Comparison of ENCODE assay signal across 8 cellular contexts in genomic region chr1:248857201-248857600, GRCh38. TPM values are rescaled to one million over a fixed set of nuclear protein-coding genes. Genes with fewer than 3 reads are reported as not detected.
DNase-seq lines count a peak whose midpoint lies in the region; ATAC-seq, FAIRE-seq and TF ChIP-seq lines count a peak whose summit lies in the region.

No MANE protein-coding gene starts in this region.

- H3K9me3 ChIP-seq in BLaER1 treated with 17β-estradiol and CSF1 and Interleukin-3, amounts not matched to agents 10 nM and 100 nM (replicated peaks in 1 of 11): no peaks in the 10 kb centered on the region
- H3K9me3 ChIP-seq in HUES6 (ENCODE audit: control insufficient read depth, insufficient read depth, low read depth, low read length) (no peaks in the 10 kb centered on the region), astrocyte (ENCODE audit: insufficient read depth, low read depth, low read length) (no peaks in the 10 kb centered on the region), muscle layer of duodenum (ENCODE audit: control insufficient read depth in 1 of 2, low read length in 2 of 2) (no peaks in the 10 kb centered on the region)

- H3K79me2 ChIP-seq in astrocyte (ENCODE audit: insufficient read depth, low read length): peaks cover 14% of the 10 kb centered on the region

- peaks cover 10% of the 10 kb centered on the region for H3K4me1 Mint-ChIP-seq in astrocyte (ENCODE audit: low read depth, unreplicated experiment)

- H3K27me3 Mint-ChIP-seq in astrocyte (ENCODE audit: low read depth, unreplicated experiment): no peaks in the 10 kb centered on the region

- no peak for TF ChIP-seq CTCF in astrocyte (IDR thresholded peaks at IDR 0.05; ENCODE audit: insufficient read depth, low read depth, low read length)

- peak overlapping the region; percentile 88 for H3K4me3 Mint-ChIP-seq in astrocyte (ENCODE audit: unreplicated experiment)

- no peak for DNase-seq in astrocyte (ENCODE audit: low read depth)
- no peak for DNase-seq in stimulated activated CD4-positive, alpha-beta T cell treated with anti-CD3 and anti-CD28 coated beads, Interleukin-2, amount 100 ng/mL, for 24 hours
- DNase-seq in NAMALWA (ENCODE audit: low spot score): no peak

- ATAC-seq in GM21717 (IDR thresholded peaks at IDR 0.05; ENCODE audit: unreplicated experiment) (no peak), GM18519 (IDR thresholded peaks at IDR 0.05; ENCODE audit: low FRiP score, unreplicated experiment) (no peak)

- peak overlapping the region; percentile 56 to 77 (median 67) for H3K4me3 ChIP-seq in BLaER1 treated with 17β-estradiol and CSF1 and Interleukin-3, amounts not matched to agents 10 nM and 100 nM
- H3K4me3 ChIP-seq in HUES6 (ENCODE audit: low read depth, low read length) (peak overlapping the region; percentile 98), astrocyte (ENCODE audit: insufficient read depth, low read depth, low read length) (peak overlapping the region; percentile 55), muscle layer of duodenum (ENCODE audit: low read depth in 1 of 2, low read length in 2 of 2) (no peak overlapping the region)

- H3K4me2 ChIP-seq in BLaER1 treated with 17β-estradiol and CSF1 and Interleukin-3, amounts not matched to agents 10 nM and 100 nM: peak overlapping the region; percentile 91 to 100 (median 98)
- H3K4me2 ChIP-seq in astrocyte (ENCODE audit: low read length): peak overlapping the region; percentile 91

- FAIRE-seq in astrocyte (lab: Jason Lieb, UNC): no peak

- H4K20me1 ChIP-seq in BLaER1 treated with 17β-estradiol and CSF1 and Interleukin-3, amounts not matched to agents 10 nM and 100 nM: peaks cover 0 to 14% (median 0%) of the 10 kb centered on the region in 11 experiments; a peak in 2 of 22 replicates
- H4K20me1 ChIP-seq in astrocyte (ENCODE audit: insufficient read depth, low read length): peaks cover 12% of the 10 kb centered on the region

- peaks cover 13% of the 10 kb centered on the region for H3K36me3 Mint-ChIP-seq in astrocyte (ENCODE audit: low read depth, unreplicated experiment)

- no peak overlapping the region for H3K27ac Mint-ChIP-seq in astrocyte (ENCODE audit: unreplicated experiment)

- peaks cover 27 to 41% (median 34%) of the 10 kb centered on the region in 11 experiments for H3K36me3 ChIP-seq in BLaER1 treated with 17β-estradiol and CSF1 and Interleukin-3, amounts not matched to agents 10 nM and 100 nM
- H3K36me3 ChIP-seq in HUES6 (ENCODE audit: control insufficient read depth, insufficient read depth, low read length) (peaks cover 36% of the 10 kb centered on the region), astrocyte (ENCODE audit: insufficient read depth, low read length) (no peaks in the 10 kb centered on the region), muscle layer of duodenum (ENCODE audit: control insufficient read depth in 1 of 2, insufficient read depth in 2 of 2, low read length in 2 of 2) (peaks cover 5 to 16% of the 10 kb centered on the region in 2 donors)

- H3K9me3 Mint-ChIP-seq in astrocyte (ENCODE audit: unreplicated experiment): no peaks in the 10 kb centered on the region

- H3K9ac ChIP-seq in BLaER1 treated with 17β-estradiol and CSF1 and Interleukin-3, amounts not matched to agents 10 nM and 100 nM: peak overlapping the region; percentile 76 to 88 (median 83)
- H3K9ac ChIP-seq in HUES6 (ENCODE audit: low read length) (peak overlapping the region; percentile 85), astrocyte (ENCODE audit: low read length) (peak overlapping the region; percentile 80)

- H3K4me1 ChIP-seq in BLaER1 treated with 17β-estradiol and CSF1 and Interleukin-3, amounts not matched to agents 10 nM and 100 nM: peaks cover 36 to 63% (median 49%) of the 10 kb centered on the region in 10 experiments
- H3K4me1 ChIP-seq in HUES6 (ENCODE audit: control insufficient read depth, insufficient read depth, low read length) (peaks cover 20% of the 10 kb centered on the region), astrocyte (ENCODE audit: insufficient read depth, low read length) (peaks cover 16% of the 10 kb centered on the region), muscle layer of duodenum (ENCODE audit: control insufficient read depth in 1 of 2, insufficient read depth in 2 of 2, low read length in 2 of 2) (peaks cover 8 to 9% of the 10 kb centered on the region in 2 donors)

- no peak overlapping the region for H2AFZ ChIP-seq in astrocyte (ENCODE audit: low read depth, low read length)

- H3K27ac ChIP-seq in BLaER1 treated with 17β-estradiol and CSF1 and Interleukin-3, amounts not matched to agents 10 nM and 100 nM: peak overlapping the region in 9 of 11 experiments; percentile 71 to 90 (median 84); a peak in 15 of 22 replicates
- H3K27ac ChIP-seq in HUES6 (ENCODE audit: low read depth, low read length) (no peak overlapping the region), astrocyte (ENCODE audit: low read depth, low read length) (no peak overlapping the region), muscle layer of duodenum (ENCODE audit: low read length) (peak overlapping the region; percentile 30)

- H3K27me3 ChIP-seq in BLaER1 treated with 17β-estradiol and CSF1 and Interleukin-3, amounts not matched to agents 10 nM and 100 nM: no peaks in the 10 kb centered on the region
- H3K27me3 ChIP-seq in HUES6 (ENCODE audit: control insufficient read depth, insufficient read depth, low read length): peaks cover 13% of the 10 kb centered on the region
- H3K27me3 ChIP-seq in astrocyte (ENCODE audit: insufficient read depth, low read length): no peaks in the 10 kb centered on the region
- no peaks in the 10 kb centered on the region for H3K27me3 ChIP-seq in muscle layer of duodenum (ENCODE audit: low read depth, low read length)

RNA-seq across cellular contexts. Expression of gene ZNF692, which starts 1.7 kb away (rescaled TPM):
- total RNA-seq in astrocyte: 39.0 and 41.4 TPM in 2 replicates

RNA-seq across cellular contexts. Expression of gene ZNF672, which starts 19.2 kb away (rescaled TPM):
- 16.2 and 20.6 TPM in 2 replicates for total RNA-seq in astrocyte

RNA-seq across cellular contexts. Expression of gene SH3BP5L, which starts 31.5 kb away (rescaled TPM):
- total RNA-seq in astrocyte: 34.9 and 37.7 TPM in 2 replicates

RNA-seq across cellular contexts. Expression of gene PGBD2, which starts 48.8 kb away (rescaled TPM):
- 6.2 and 7.6 TPM in 2 replicates for total RNA-seq in astrocyte

Comparison
In these comparisons a context has a peak if more than half of its experiments do, and no peak if none do; other contexts are left out.
1. H3K27ac ChIP-seq: peak in BLaER1 treated with 17β-estradiol and CSF1 and Interleukin-3, amounts not matched to agents 10 nM and 100 nM (9 of 11) and muscle layer of duodenum (single experiment); none in HUES6 (single experiment) and astrocyte (single experiment).
2. H3K4me3 ChIP-seq: peak in BLaER1 treated with 17β-estradiol and CSF1 and Interleukin-3, amounts not matched to agents 10 nM and 100 nM (10 of 10), HUES6 (single experiment) and astrocyte (single experiment); none in muscle layer of duodenum (0 of 2).
3. Peak in every context shown above with its lines, with median percentiles within 50 percentile points of each other: H3K9ac ChIP-seq.